ENCODE assay signal across 1 cellular context in genomic region chr1:244437108-244437507, GRCh38.
TF ChIP-seq lines count a peak whose summit lies in the region.

No MANE protein-coding gene starts in this region.

TF ChIP-seq in SK-N-SH treated with all-trans-retinoic acid at 6 μM for 48 hours, 23 proteins besides CTCF, POLR2A, EP300 and RAD21 (continued from another document):
- TF ChIP-seq CSRNP3 (CRISPR knock-in tag; IDR thresholded peaks at IDR 0.05) = no peak
- TF ChIP-seq GLIS3 (CRISPR knock-in tag; IDR thresholded peaks at IDR 0.05) = no peak
- TF ChIP-seq ISL1 (CRISPR knock-in tag; IDR thresholded peaks at IDR 0.05) = no peak
- TF ChIP-seq ZFP30 (CRISPR knock-in tag; IDR thresholded peaks at IDR 0.05) = no peak
- TF ChIP-seq ESRRG (CRISPR knock-in tag; IDR thresholded peaks at IDR 0.05) = no peak
- no peak for TF ChIP-seq ZC3H10 (CRISPR knock-in tag; IDR thresholded peaks at IDR 0.05)
- TF ChIP-seq BACH2 (CRISPR knock-in tag; IDR thresholded peaks at IDR 0.05; ENCODE audit: borderline replicate concordance) = no peak
- TF ChIP-seq SNAI2 (CRISPR knock-in tag; IDR thresholded peaks at IDR 0.05) = no peak
- TF ChIP-seq CREB5 (CRISPR knock-in tag; IDR thresholded peaks at IDR 0.05; ENCODE audit: low read depth) = no peak
- TF ChIP-seq TCF4 (CRISPR knock-in tag; IDR thresholded peaks at IDR 0.05; ENCODE audit: borderline replicate concordance) = no peak
- TF ChIP-seq, protein P1, sequence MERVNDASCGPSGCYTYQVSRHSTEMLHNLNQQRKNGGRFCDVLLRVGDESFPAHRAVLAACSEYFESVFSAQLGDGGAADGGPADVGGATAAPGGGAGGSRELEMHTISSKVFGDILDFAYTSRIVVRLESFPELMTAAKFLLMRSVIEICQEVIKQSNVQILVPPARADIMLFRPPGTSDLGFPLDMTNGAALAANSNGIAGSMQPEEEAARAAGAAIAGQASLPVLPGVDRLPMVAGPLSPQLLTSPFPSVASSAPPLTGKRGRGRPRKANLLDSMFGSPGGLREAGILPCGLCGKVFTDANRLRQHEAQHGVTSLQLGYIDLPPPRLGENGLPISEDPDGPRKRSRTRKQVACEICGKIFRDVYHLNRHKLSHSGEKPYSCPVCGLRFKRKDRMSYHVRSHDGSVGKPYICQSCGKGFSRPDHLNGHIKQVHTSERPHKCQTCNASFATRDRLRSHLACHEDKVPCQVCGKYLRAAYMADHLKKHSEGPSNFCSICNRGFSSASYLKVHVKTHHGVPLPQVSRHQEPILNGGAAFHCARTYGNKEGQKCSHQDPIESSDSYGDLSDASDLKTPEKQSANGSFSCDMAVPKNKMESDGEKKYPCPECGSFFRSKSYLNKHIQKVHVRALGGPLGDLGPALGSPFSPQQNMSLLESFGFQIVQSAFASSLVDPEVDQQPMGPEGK (CRISPR knock-in tag; IDR thresholded peaks at IDR 0.05; ENCODE audit: borderline replicate concordance) = no peak
TF ChIP-seq in SK-N-SH treated with all-trans-retinoic acid at 6 μM for 48 hours: peak in this region for 0.
